20 cellular contexts compared by ENCODE assay signal in genomic region chr15:41881086-41881485, GRCh38. TPM values are rescaled to one million over a fixed set of nuclear protein-coding genes. Genes with fewer than 3 reads are reported as not detected.
DNase-seq lines count a peak whose midpoint lies in the region; ATAC-seq and TF ChIP-seq lines count a peak whose summit lies in the region.
"Had no signal": no experiment of that assay in that cellular context is flagged by ENCODE, and none has a peak within 500 bp of the region (broad histone marks: within the 10 kb centered on the region; RNA-seq: fewer than 3 reads in every experiment).

No MANE protein-coding gene starts in this region.

- DNase-seq in activated T-cell treated with anti-CD3 and anti-CD28 coated beads, Interleukin-2, amount 50 U/mL, for 24 hours: no peak
- DNase-seq in activated T-cell treated with anti-CD3 and anti-CD28 coated beads, Interleukin-2, amount 50 U/mL, for 48 hours: no peak
- no peak for DNase-seq in GM23338 (ENCODE audit: low spot score)
- no peak for DNase-seq in endothelial cell (ENCODE audit: low spot score)
- no peak for DNase-seq in neural progenitor cell (ENCODE audit: low spot score)
- DNase-seq in Karpas-422: no peak
- no peak for DNase-seq in left lung
- DNase-seq: activated CD8-positive, alpha-beta memory T cell treated with anti-CD3 and anti-CD28 coated beads, Interleukin-2, amount 10 ng/mL, durations not matched to agents 7 days and 5 days; DMS153; lower lobe of right lung; mucosa of descending colon; NCI-H1436; NCI-H446 treated with DMSO at 0.1 percent for 48 hours; NCI-H82; psoas muscle; stomach had no signal

- no peak overlapping the region for H3K9ac ChIP-seq in neural progenitor cell
- no peak overlapping the region for H3K9ac ChIP-seq in Karpas-422 (ENCODE audit: low read length)

- no peaks in the 10 kb centered on the region for H3K79me2 ChIP-seq in GM23338 (replicated peaks; ENCODE audit: insufficient read depth)
- no peaks in the 10 kb centered on the region for H3K79me2 ChIP-seq in neural progenitor cell (ENCODE audit: low read depth)
- no peaks in the 10 kb centered on the region for H3K79me2 ChIP-seq in Karpas-422 (ENCODE audit: low read length)

- H3K9me3 ChIP-seq in neural progenitor cell (ENCODE audit: low read depth) (no peaks in the 10 kb centered on the region), Karpas-422 (ENCODE audit: low read length) (no peaks in the 10 kb centered on the region), left lung (no peaks in the 10 kb centered on the region)
- H3K9me3 ChIP-seq: lower lobe of right lung, mucosa of descending colon, psoas muscle, stomach, thyroid gland had no signal

- no peaks in the 10 kb centered on the region for H3K9me3 Mint-ChIP-seq in activated T-cell treated with anti-CD3 and anti-CD28 coated beads, Interleukin-2, amount 50 U/mL, for 24 hours
- H3K9me3 Mint-ChIP-seq in GM23338 (no peaks in the 10 kb centered on the region; the same call in 2 of the 3 replicates), endothelial cell (ENCODE audit: unreplicated experiment) (no peaks in the 10 kb centered on the region), neural progenitor cell (no peaks in the 10 kb centered on the region)

- H4K20me1 ChIP-seq in GM23338 (replicated peaks; ENCODE audit: insufficient read depth): no peaks in the 10 kb centered on the region
- no peaks in the 10 kb centered on the region for H4K20me1 ChIP-seq in neural progenitor cell (ENCODE audit: low read depth)
- H4K20me1 ChIP-seq in Karpas-422 (ENCODE audit: insufficient read depth, low read depth, low read length): no peaks in the 10 kb centered on the region

- no peaks in the 10 kb centered on the region for H3K36me3 Mint-ChIP-seq in activated T-cell treated with anti-CD3 and anti-CD28 coated beads, Interleukin-2, amount 50 U/mL, for 24 hours (ENCODE audit: low read depth)
- H3K36me3 Mint-ChIP-seq in GM23338 (ENCODE audit: low read depth): no peaks in the 10 kb centered on the region; the same call in 2 of the 3 replicates
- H3K36me3 Mint-ChIP-seq in endothelial cell (ENCODE audit: low read depth, unreplicated experiment): peaks cover 20% of the 10 kb centered on the region
- peaks cover 4% of the 10 kb centered on the region for H3K36me3 Mint-ChIP-seq in neural progenitor cell
- H3K36me3 Mint-ChIP-seq: activated CD8-positive, alpha-beta memory T cell treated with anti-CD3 and anti-CD28 coated beads, Interleukin-2, amount 10 ng/mL, durations not matched to agents 7 days and 5 days had no signal

- H3K4me1 Mint-ChIP-seq in activated T-cell treated with anti-CD3 and anti-CD28 coated beads, Interleukin-2, amount 50 U/mL, for 24 hours (ENCODE audit: low read depth): peaks cover 10% of the 10 kb centered on the region
- H3K4me1 Mint-ChIP-seq in GM23338 (peaks cover 10% of the 10 kb centered on the region), endothelial cell (ENCODE audit: unreplicated experiment) (peaks cover 6% of the 10 kb centered on the region), neural progenitor cell (peaks cover 20% of the 10 kb centered on the region)

- TF ChIP-seq CTCF in GM23338 (conservative IDR thresholded peaks at IDR 0.05; ENCODE audit: low read depth in 2 of 2) (no peak), endothelial cell (IDR thresholded peaks at IDR 0.05; ENCODE audit: unreplicated experiment) (no peak), neural progenitor cell (IDR thresholded peaks at IDR 0.05) (no peak), left lung (IDR thresholded peaks at IDR 0.05) (no peak)

- peaks cover 31% of the 10 kb centered on the region for H3K27me3 ChIP-seq in GM23338 (ENCODE audit: insufficient read depth)
- H3K27me3 ChIP-seq in neural progenitor cell: peaks cover 57% of the 10 kb centered on the region
- H3K27me3 ChIP-seq in Karpas-422 (ENCODE audit: low read length): no peaks in the 10 kb centered on the region
- H3K27me3 ChIP-seq in left lung: peaks cover 0 to 20% of the 10 kb centered on the region in 2 donors
- H3K27me3 ChIP-seq: thyroid gland had no signal

- H3K4me2 ChIP-seq in GM23338: peak overlapping the region; percentile 65; the same call in 1 of the 2 replicates
- no peak overlapping the region for H3K4me2 ChIP-seq in neural progenitor cell
- no peak overlapping the region for H3K4me2 ChIP-seq in Karpas-422 (ENCODE audit: low read depth, low read length, poor library complexity, severe bottlenecking)

- H3K36me3 ChIP-seq in GM23338 (ENCODE audit: insufficient read depth): no peaks in the 10 kb centered on the region
- H3K36me3 ChIP-seq in neural progenitor cell: no peaks in the 10 kb centered on the region
- H3K36me3 ChIP-seq in Karpas-422 (ENCODE audit: insufficient read depth, low read length): no peaks in the 10 kb centered on the region
- peaks cover 0 to 10% of the 10 kb centered on the region in 2 donors for H3K36me3 ChIP-seq in left lung
- H3K36me3 ChIP-seq: lower lobe of right lung, stomach, thyroid gland had no signal

- H3K9me2 ChIP-seq in GM23338 (ENCODE audit: insufficient read depth) (no peaks in the 10 kb centered on the region), Karpas-422 (replicated peaks; ENCODE audit: insufficient read depth, low read length) (no peaks in the 10 kb centered on the region)

- ATAC-seq in GM23338 (no peak), left lung (no peak), GM19467 (IDR thresholded peaks at IDR 0.05; ENCODE audit: unreplicated experiment) (no peak)

- 0 out of 2 replicates have a peak, but pooled peaks cover 4% of the 10 kb centered on the region for H3F3A ChIP-seq in GM23338 (replicated peaks; ENCODE audit: low read depth)
- peaks cover 5% of the 10 kb centered on the region for H3F3A ChIP-seq in neural progenitor cell (ENCODE audit: low read depth)

- intact Hi-C loops in left lung (cut with DNase I): no loop called here

- H3K27ac ChIP-seq in GM23338 (ENCODE audit: low read depth): no peak overlapping the region
- H3K27ac ChIP-seq in neural progenitor cell: no peak overlapping the region
- no peak overlapping the region for H3K27ac ChIP-seq in Karpas-422 (ENCODE audit: low read length)
- H3K27ac ChIP-seq in left lung: no peak overlapping the region
- H3K27ac ChIP-seq: lower lobe of right lung, psoas muscle, SK-N-MC had no signal

- H2AFZ ChIP-seq in GM23338: peak overlapping the region; percentile 89
- H2AFZ ChIP-seq in neural progenitor cell (replicated peaks): no peak overlapping the region
- no peak overlapping the region for H2AFZ ChIP-seq in Karpas-422 (ENCODE audit: low read length)

- H3K27ac Mint-ChIP-seq in activated T-cell treated with anti-CD3 and anti-CD28 coated beads, Interleukin-2, amount 50 U/mL, for 24 hours: peak overlapping the region; percentile 31
- no peak overlapping the region for H3K27ac Mint-ChIP-seq in GM23338
- H3K27ac Mint-ChIP-seq in endothelial cell (ENCODE audit: unreplicated experiment): peak overlapping the region; percentile 65
- H3K27ac Mint-ChIP-seq in neural progenitor cell: no peak overlapping the region
- H3K27ac Mint-ChIP-seq: activated CD8-positive, alpha-beta memory T cell treated with anti-CD3 and anti-CD28 coated beads, Interleukin-2, amount 10 ng/mL, durations not matched to agents 7 days and 5 days had no signal

- no peak overlapping the region for H3K4me3 Mint-ChIP-seq in activated T-cell treated with anti-CD3 and anti-CD28 coated beads, Interleukin-2, amount 50 U/mL, for 24 hours
- H3K4me3 Mint-ChIP-seq in GM23338: peak overlapping the region; percentile 56
- H3K4me3 Mint-ChIP-seq in endothelial cell (ENCODE audit: unreplicated experiment): no peak overlapping the region
- peak overlapping the region; percentile 3 for H3K4me3 Mint-ChIP-seq in neural progenitor cell
- H3K4me3 Mint-ChIP-seq: activated CD8-positive, alpha-beta memory T cell treated with anti-CD3 and anti-CD28 coated beads, Interleukin-2, amount 10 ng/mL, durations not matched to agents 7 days and 5 days had no signal

- H3K4me1 ChIP-seq in GM23338 (ENCODE audit: insufficient read depth): no peaks in the 10 kb centered on the region
- peaks cover 11% of the 10 kb centered on the region for H3K4me1 ChIP-seq in neural progenitor cell
- no peaks in the 10 kb centered on the region for H3K4me1 ChIP-seq in Karpas-422 (ENCODE audit: low read length)
- peaks cover 9 to 15% of the 10 kb centered on the region in 2 donors for H3K4me1 ChIP-seq in left lung

- H3K4me3 ChIP-seq in GM23338 (no peak overlapping the region), neural progenitor cell (no peak overlapping the region), Karpas-422 (ENCODE audit: low read length) (no peak overlapping the region), left lung (no peak overlapping the region)
- H3K4me3 ChIP-seq: mucosa of descending colon, SK-N-MC had no signal

- H3K27me3 Mint-ChIP-seq in activated T-cell treated with anti-CD3 and anti-CD28 coated beads, Interleukin-2, amount 50 U/mL, for 24 hours: peaks cover 16% of the 10 kb centered on the region
- peaks cover 37% of the 10 kb centered on the region for H3K27me3 Mint-ChIP-seq in GM23338 (ENCODE audit: insufficient read depth, low read depth, poor library complexity)
- peaks cover 29% of the 10 kb centered on the region for H3K27me3 Mint-ChIP-seq in endothelial cell (ENCODE audit: unreplicated experiment)
- H3K27me3 Mint-ChIP-seq in neural progenitor cell (ENCODE audit: insufficient read depth, low read depth): peaks cover 11% of the 10 kb centered on the region

TF ChIP-seq in GM23338, 12 proteins besides CTCF, POLR2A, EP300 and RAD21 (continues in another document):
- no peak for TF ChIP-seq EZH2 (IDR thresholded peaks at IDR 0.05; ENCODE audit: low read depth, unreplicated experiment)
- no peak for TF ChIP-seq ZNF114 (CRISPR knock-in tag; IDR thresholded peaks at IDR 0.05)
- TF ChIP-seq CREB1 (CRISPR knock-in tag; IDR thresholded peaks at IDR 0.05; ENCODE audit: low read depth): no peak

RNA-seq across cellular contexts. Expression of gene SPTBN5, which starts 12.8 kb away (rescaled TPM):
- total RNA-seq in GM23338 (2014; rRNA removed; shearing (Covaris generic)): 1.0 and 1.1 TPM in 2 replicates
- polyA plus RNA-seq in GM23338 (2016; fragmentation: Nextera tagmentation; extraction: Ambion mirVana): 0.31 and 0.57 TPM in 2 replicates
- total RNA-seq in endothelial cell (ENCODE audit: unreplicated experiment): 9.4 TPM
- total RNA-seq in neural progenitor cell (ENCODE audit: low replicate concordance): 0.15 TPM in 1 of 2 replicates, not detected in the other
- total RNA-seq in Karpas-422 (2014; rRNA removed; shearing (Covaris generic); ENCODE audit: low replicate concordance): 0.11 and 0.22 TPM in 2 replicates
- total RNA-seq in left lung: 1 to 10 TPM; 2.2 to 4.8 TPM
- total RNA-seq: H4 had no signal

RNA-seq across cellular contexts. Expression of gene PLA2G4B, which starts 42.4 kb away (rescaled TPM):
- 3.4 and 4.4 TPM in 2 replicates for total RNA-seq in GM23338 (2014; rRNA removed; shearing (Covaris generic))
- polyA plus RNA-seq in GM23338 (2016; fragmentation: Nextera tagmentation; extraction: Ambion mirVana): 9.5 and 9.6 TPM in 2 replicates
- total RNA-seq in endothelial cell (ENCODE audit: unreplicated experiment) (2.9 TPM), neural progenitor cell (ENCODE audit: low replicate concordance) (2.0 and 10.1 TPM in 2 replicates), left lung (1 to 10 TPM; 9.2 to 9.3 TPM)
- total RNA-seq in Karpas-422 (2014; rRNA removed; shearing (Covaris generic); ENCODE audit: low replicate concordance): 2.2 and 6.1 TPM in 2 replicates

RNA-seq across cellular contexts. Expression of gene JMJD7, which starts 53.2 kb away (rescaled TPM):
- 8.5 and 13.8 TPM in 2 replicates for total RNA-seq in GM23338 (2014; rRNA removed; shearing (Covaris generic))
- polyA plus RNA-seq in GM23338 (2016; fragmentation: Nextera tagmentation; extraction: Ambion mirVana): 8.2 and 9.2 TPM in 2 replicates
- 13.8 TPM for total RNA-seq in endothelial cell (ENCODE audit: unreplicated experiment)
- total RNA-seq in neural progenitor cell (ENCODE audit: low replicate concordance): 13.4 and 18.3 TPM in 2 replicates
- 2.8 and 9.2 TPM in 2 replicates for total RNA-seq in Karpas-422 (2014; rRNA removed; shearing (Covaris generic); ENCODE audit: low replicate concordance)
- 10 to 100 TPM; 19.5 to 26.4 TPM for total RNA-seq in left lung

Comparison
In these comparisons a context has a peak if more than half of its experiments do, and no peak if none do; other contexts are left out.
1. H3K27ac Mint-ChIP-seq: peak in activated T-cell treated with anti-CD3 and anti-CD28 coated beads, Interleukin-2, amount 50 U/mL, for 24 hours (single experiment) and endothelial cell (single experiment); none in GM23338 (single experiment) and neural progenitor cell (single experiment).
2. H3K4me3 Mint-ChIP-seq: peak in GM23338 (single experiment) and neural progenitor cell (single experiment); none in activated T-cell treated with anti-CD3 and anti-CD28 coated beads, Interleukin-2, amount 50 U/mL, for 24 hours (single experiment) and endothelial cell (single experiment).